In genomic region chr3:124158174-124158812, GRCh38 we compare ENCODE assay signal across 1 cellular context.
TF ChIP-seq lines count a peak whose summit lies in the region.

No MANE protein-coding gene starts in this region.

TF ChIP-seq in SK-N-SH treated with all-trans-retinoic acid at 6 μM for 48 hours, 23 proteins besides CTCF, POLR2A, EP300 and RAD21 (continued from another document):
- TF ChIP-seq PATZ1 (CRISPR knock-in tag; IDR thresholded peaks at IDR 0.05; ENCODE audit: borderline replicate concordance) (0 out of 2 replicates have a peak, but pooled peaks have one; percentile 21), ZC3H10 (CRISPR knock-in tag; IDR thresholded peaks at IDR 0.05) (peak; percentile 65; the same call in 1 of the 2 replicates), TOX (CRISPR knock-in tag; IDR thresholded peaks at IDR 0.05; ENCODE audit: borderline replicate concordance) (peak; percentile 88), ZFP30 (CRISPR knock-in tag; IDR thresholded peaks at IDR 0.05) (no peak), ZNF8 (CRISPR knock-in tag; IDR thresholded peaks at IDR 0.05) (no peak), GLIS3 (CRISPR knock-in tag; IDR thresholded peaks at IDR 0.05) (peak; percentile 21; the same call in 1 of the 2 replicates), RARB (CRISPR knock-in tag; IDR thresholded peaks at IDR 0.05) (no peak), BACH2 (CRISPR knock-in tag; IDR thresholded peaks at IDR 0.05; ENCODE audit: borderline replicate concordance) (no peak), PPARA (CRISPR knock-in tag; IDR thresholded peaks at IDR 0.05; ENCODE audit: borderline replicate concordance) (0 out of 2 replicates have a peak, but pooled peaks have one; percentile 31), SNAI2 (CRISPR knock-in tag; IDR thresholded peaks at IDR 0.05) (no peak)
- TF ChIP-seq, protein P1, sequence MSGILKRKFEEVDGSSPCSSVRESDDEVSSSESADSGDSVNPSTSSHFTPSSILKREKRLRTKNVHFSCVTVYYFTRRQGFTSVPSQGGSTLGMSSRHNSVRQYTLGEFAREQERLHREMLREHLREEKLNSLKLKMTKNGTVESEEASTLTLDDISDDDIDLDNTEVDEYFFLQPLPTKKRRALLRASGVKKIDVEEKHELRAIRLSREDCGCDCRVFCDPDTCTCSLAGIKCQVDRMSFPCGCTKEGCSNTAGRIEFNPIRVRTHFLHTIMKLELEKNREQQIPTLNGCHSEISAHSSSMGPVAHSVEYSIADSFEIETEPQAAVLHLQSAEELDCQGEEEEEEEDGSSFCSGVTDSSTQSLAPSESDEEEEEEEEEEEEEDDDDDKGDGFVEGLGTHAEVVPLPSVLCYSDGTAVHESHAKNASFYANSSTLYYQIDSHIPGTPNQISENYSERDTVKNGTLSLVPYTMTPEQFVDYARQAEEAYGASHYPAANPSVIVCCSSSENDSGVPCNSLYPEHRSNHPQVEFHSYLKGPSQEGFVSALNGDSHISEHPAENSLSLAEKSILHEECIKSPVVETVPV (CRISPR knock-in tag; IDR thresholded peaks at IDR 0.05): peak; percentile 33; the same call in 1 of the 2 replicates
TF ChIP-seq in SK-N-SH treated with all-trans-retinoic acid at 6 μM for 48 hours: peak in this region for 10.
